In the genomic region with DNA sequence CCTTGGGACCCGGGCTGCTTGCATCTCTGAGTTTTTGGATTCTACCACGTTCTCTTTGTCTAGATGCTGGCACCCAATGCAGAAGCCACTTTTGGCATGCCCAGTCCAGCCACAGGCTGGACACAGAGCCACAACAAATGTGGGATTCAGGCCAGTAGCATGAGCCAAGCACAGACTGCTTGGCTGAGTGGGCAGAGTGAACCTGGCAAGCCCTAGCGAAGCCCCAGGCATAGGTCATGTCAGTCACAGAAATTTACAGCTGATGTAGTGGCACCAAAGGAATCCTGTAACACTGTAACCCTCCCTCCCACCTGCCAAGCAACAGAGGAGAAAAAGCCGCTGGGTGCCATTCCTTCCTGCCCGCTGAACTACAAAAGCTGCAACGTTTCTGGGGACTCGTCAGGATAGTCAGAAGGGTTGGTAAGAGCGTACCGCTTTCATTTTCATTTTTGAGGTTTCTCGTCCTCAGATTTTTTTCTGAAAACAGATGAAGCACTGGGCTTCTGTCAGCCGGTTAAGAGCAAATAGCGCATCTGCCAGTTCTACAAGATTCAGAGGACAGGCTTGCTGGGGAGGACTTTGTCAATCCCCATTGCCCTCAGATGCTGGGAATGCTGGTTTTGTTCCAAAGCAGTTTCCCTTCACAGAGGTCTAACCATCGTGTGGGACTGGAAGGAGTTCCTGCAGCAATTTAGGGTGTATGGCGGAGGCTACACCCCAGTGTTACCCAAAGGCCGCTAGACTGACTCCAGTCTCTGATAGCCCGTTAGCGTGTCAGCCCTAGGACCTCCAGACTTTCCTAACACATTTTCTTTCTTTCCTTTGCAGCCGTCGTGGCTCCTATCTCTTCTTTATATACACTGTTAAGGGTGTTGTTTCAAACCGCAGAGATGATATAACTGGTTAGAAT, we compare ENCODE assay signal across 14 cellular contexts.
"Had no signal": no experiment of that assay in that cellular context is flagged by ENCODE, and none has a peak within 500 bp of the region (broad histone marks: within the 10 kb centered on the region; RNA-seq: fewer than 3 reads in every experiment).

No MANE protein-coding gene starts in this region.

- H3K4me3 Mint-ChIP-seq: activated CD4-positive, alpha-beta memory T cell treated with anti-CD3 and anti-CD28 coated beads for 36 hours; nephron progenitor cell had no signal

- H3K4me3 ChIP-seq: coronary artery, heart right ventricle, psoas muscle, suprapubic skin, upper lobe of left lung had no signal

- H3K27me3 Mint-ChIP-seq: activated CD4-positive, alpha-beta memory T cell treated with anti-CD3 and anti-CD28 coated beads for 36 hours had no signal

- H3K36me3 ChIP-seq: heart right ventricle, suprapubic skin, upper lobe of left lung had no signal

- H3K9me3 ChIP-seq: psoas muscle had no signal

- ATAC-seq: heart right ventricle; psoas muscle; sciatic nerve; stimulated activated naive CD8-positive, alpha-beta T cell treated with anti-CD3 and anti-CD28 coated beads, Interleukin-15, Interleukin-2, amounts not matched to agents 100 U/mL and 50 U/mL, for 24 hours had no signal

- DNase-seq: activated CD4-positive, alpha-beta memory T cell treated with anti-CD3 and anti-CD28 coated beads for 36 hours; activated CD4-positive, CD25-positive, alpha-beta regulatory T cell treated with anti-CD3 and anti-CD28 coated beads, Interleukin-2, amount 50 U/mL, for 72 hours; activated CD8-positive, alpha-beta memory T cell treated with anti-CD3 and anti-CD28 coated beads, Interleukin-2, amount 50 U/mL, for 4 hours; activated naive CD4-positive, alpha-beta T cell treated with Interleukin-2 at 50 U/mL for 16 hours; effector CD4-positive, alpha-beta T cell; heart right ventricle; islet precursor cell; nephron progenitor cell; psoas muscle; stimulated activated naive CD8-positive, alpha-beta T cell treated with anti-CD3 and anti-CD28 coated beads, Interleukin-15, Interleukin-2, amounts not matched to agents 100 U/mL and 50 U/mL, for 24 hours; upper lobe of left lung had no signal

- H3K27me3 ChIP-seq: heart right ventricle, suprapubic skin, upper lobe of left lung had no signal

- H3K27ac ChIP-seq: coronary artery, heart right ventricle, psoas muscle, suprapubic skin, upper lobe of left lung had no signal

- H3K27ac Mint-ChIP-seq: activated CD4-positive, alpha-beta memory T cell treated with anti-CD3 and anti-CD28 coated beads for 36 hours; nephron progenitor cell had no signal

- H3K4me1 ChIP-seq: psoas muscle, suprapubic skin, upper lobe of left lung had no signal

- H3K4me1 Mint-ChIP-seq: nephron progenitor cell had no signal

- H3K36me3 Mint-ChIP-seq: activated CD4-positive, alpha-beta memory T cell treated with anti-CD3 and anti-CD28 coated beads for 36 hours had no signal
